8 cellular contexts compared by ENCODE assay signal in the genomic region with DNA sequence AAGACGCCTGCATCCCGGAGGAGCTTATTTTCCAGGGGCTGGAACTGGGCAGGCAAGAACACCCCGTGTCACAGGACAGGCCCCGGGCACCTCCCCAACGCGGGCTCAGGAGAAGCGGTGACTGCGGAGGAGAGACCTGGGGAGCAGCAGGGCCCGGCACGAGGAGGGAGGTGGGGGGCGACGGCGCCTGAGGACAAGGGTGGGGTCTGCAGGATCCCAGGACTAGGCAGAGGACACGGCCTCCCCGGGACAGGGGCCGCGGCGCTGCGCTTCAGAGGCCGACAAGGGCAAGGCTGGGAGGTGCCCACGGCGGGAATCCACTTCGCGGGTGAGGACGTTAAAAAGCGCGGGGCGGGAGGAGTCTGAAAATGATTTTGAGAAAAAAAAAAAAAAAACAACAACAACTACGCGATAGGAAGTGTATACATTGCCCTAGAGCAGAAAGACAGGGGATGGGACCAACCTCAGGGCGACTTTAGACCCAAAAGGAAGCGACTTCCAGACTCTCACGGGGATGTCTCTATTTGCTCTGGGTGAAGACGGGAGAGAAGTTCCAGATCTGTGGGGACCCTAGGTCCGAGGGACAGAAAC. TPM values are rescaled to one million over a fixed set of nuclear protein-coding genes. Genes with fewer than 3 reads are reported as not detected.
DNase-seq lines count a peak whose midpoint lies in the region; ATAC-seq and TF ChIP-seq lines count a peak whose summit lies in the region.

No MANE protein-coding gene starts in this region.

- H3K9me3 Mint-ChIP-seq in dendritic cell treated with granulocyte-macrophage colony-stimulating factor and Interleukin-4, amounts not matched to agents 40 ng/mL and 50 ng/mL, for 4 days = peaks cover 15% of the 10 kb centered on the region

- TF ChIP-seq CTCF in lung (IDR thresholded peaks at IDR 0.05; ENCODE audit: control extremely low read depth, extremely low read depth) = no peak

- peaks cover 39% of the 10 kb centered on the region for H3K4me1 Mint-ChIP-seq in dendritic cell treated with granulocyte-macrophage colony-stimulating factor and Interleukin-4, amounts not matched to agents 40 ng/mL and 50 ng/mL, for 4 days (ENCODE audit: low read depth)

- peak overlapping the region; percentile 95 for H3K27ac Mint-ChIP-seq in dendritic cell treated with granulocyte-macrophage colony-stimulating factor and Interleukin-4, amounts not matched to agents 40 ng/mL and 50 ng/mL, for 4 days

- peaks cover 3 to 5% of the 10 kb centered on the region in 2 donors for H3K4me1 ChIP-seq in lung (ENCODE audit: control insufficient read depth in 2 of 2, insufficient read depth in 2 of 2, low read length in 2 of 2)

- peak; percentile 32 for DNase-seq in NCI-H82 (lab: John Stamatoyannopoulos, UW)
- no peak for DNase-seq in NCI-H82 treated with DMSO at 0.1 percent for 48 hours (lab: John Stamatoyannopoulos, UW; ENCODE audit: unreplicated experiment)
- DNase-seq in activated CD4-positive, alpha-beta T cell treated with anti-CD3 and anti-CD28 coated beads for 1 hour = peak; percentile 10
- DNase-seq in lung (ENCODE audit: low spot score) = peak; percentile 51
- DNase-seq in stimulated activated CD8-positive, alpha-beta memory T cell treated with anti-CD3 and anti-CD28 coated beads, Interleukin-15, amount 100 ng/mL, for 48 hours (ENCODE audit: low read depth in 2 of 2) = peak; percentile 0 to 16
- DNase-seq in SW480 (ENCODE audit: low spot score) = no peak

- H3K36me3 ChIP-seq in lung (ENCODE audit: control insufficient read depth in 2 of 2, insufficient read depth in 2 of 2, low read length in 2 of 2) = no peaks in the 10 kb centered on the region

- no peaks in the 10 kb centered on the region for H3K27me3 ChIP-seq in lung (ENCODE audit: control insufficient read depth, insufficient read depth)

- no peaks in the 10 kb centered on the region for H3K9me3 ChIP-seq in lung (ENCODE audit: control insufficient read depth in 2 of 2, insufficient read depth in 1 of 2, low read length in 1 of 2)

- ATAC-seq in HG03442 (IDR thresholded peaks at IDR 0.05; ENCODE audit: unreplicated experiment) (peak; percentile 49), lung (ENCODE audit: insufficient read depth, low FRiP score) (peak; percentile 53)

- H3K27ac ChIP-seq in lung (ENCODE audit: low read depth in 1 of 2, low read length in 1 of 2) = peak overlapping the region; percentile 18 to 97

- H3K36me3 Mint-ChIP-seq in dendritic cell treated with granulocyte-macrophage colony-stimulating factor and Interleukin-4, amounts not matched to agents 40 ng/mL and 50 ng/mL, for 4 days (ENCODE audit: low read depth) = peaks cover 17% of the 10 kb centered on the region

- peak overlapping the region; percentile 47 for H3K4me3 ChIP-seq in lung

- WGBS in lung, 2 donors = 1% methylated on average over 35 of the region's 35 CpGs

- intact Hi-C loops in dendritic cell treated with granulocyte-macrophage colony-stimulating factor and Interleukin-4, amounts not matched to agents 40 ng/mL and 50 ng/mL, for 4 days (cut with micrococcal nuclease) = loop anchor here (5.0 kb wide), 2 partner anchors 53 to 163 kb away; partner anchors contain the start of genes ZNF808 and ZNF83

- H3K4me3 Mint-ChIP-seq in dendritic cell treated with granulocyte-macrophage colony-stimulating factor and Interleukin-4, amounts not matched to agents 40 ng/mL and 50 ng/mL, for 4 days = peak overlapping the region; percentile 78

- H3K27me3 Mint-ChIP-seq in dendritic cell treated with granulocyte-macrophage colony-stimulating factor and Interleukin-4, amounts not matched to agents 40 ng/mL and 50 ng/mL, for 4 days = peaks cover 3% of the 10 kb centered on the region

RNA-seq across cellular contexts. Expression of gene ZNF611, which starts 44.9 kb away (rescaled TPM):
- 10 to 100 TPM; 18.5 to 28.0 TPM for total RNA-seq in lung
- polyA plus RNA-seq in lung = 1 to 10 TPM; 4.3 to 7.8 TPM

RNA-seq across cellular contexts. Expression of gene ZNF83, which starts 51.7 kb away (rescaled TPM):
- total RNA-seq in lung = 100 to 1,000 TPM in 1 of 2 donors, 10 to 100 TPM in 1; 28.5 to 118 TPM
- 10 to 100 TPM; 14.8 to 64.0 TPM for polyA plus RNA-seq in lung

Comparison
In these comparisons a context has a peak if more than half of its experiments do, and no peak if none do; other contexts are left out.
1. DNase-seq: peak in NCI-H82 (single experiment), activated CD4-positive, alpha-beta T cell treated with anti-CD3 and anti-CD28 coated beads for 1 hour (single experiment), lung (single experiment) and stimulated activated CD8-positive, alpha-beta memory T cell treated with anti-CD3 and anti-CD28 coated beads, Interleukin-15, amount 100 ng/mL, for 48 hours (2 of 2); none in NCI-H82 treated with DMSO at 0.1 percent for 48 hours (single experiment) and SW480 (single experiment).